Comparison of ENCODE assay signal across 12 cellular contexts in genomic region chr10:4136121-4136520, GRCh38.
DNase-seq lines count a peak whose midpoint lies in the region; ATAC-seq and TF ChIP-seq lines count a peak whose summit lies in the region.
"Had no signal": no experiment of that assay in that cellular context is flagged by ENCODE, and none has a peak within 500 bp of the region (broad histone marks: within the 10 kb centered on the region; RNA-seq: fewer than 3 reads in every experiment).

No MANE protein-coding gene starts in this region.

- H3K18ac ChIP-seq in trophoblast cell (ENCODE audit: low read length) = no peak overlapping the region

- TF ChIP-seq POLR2A in sigmoid colon (IDR thresholded peaks at IDR 0.05) = no peak

- H3K36me3 ChIP-seq in sigmoid colon (no peaks in the 10 kb centered on the region), trophoblast cell (ENCODE audit: control insufficient read depth in 1 of 2, insufficient read depth in 2 of 2, low read length in 2 of 2) (no peaks in the 10 kb centered on the region)

- no peak overlapping the region for H3K14ac ChIP-seq in trophoblast cell (ENCODE audit: low read length)

- no peaks in the 10 kb centered on the region for H3K79me2 ChIP-seq in trophoblast cell (ENCODE audit: control insufficient read depth, insufficient read depth, low read length, poor library complexity)

- no peak overlapping the region for H3K27ac ChIP-seq in sigmoid colon
- H3K27ac ChIP-seq in trophoblast cell (ENCODE audit: low read depth, low read length) = no peak overlapping the region
- H3K27ac ChIP-seq: C4-2B had no signal

- TF ChIP-seq EP300 in sigmoid colon (IDR thresholded peaks at IDR 0.05) = no peak

- H4K12ac ChIP-seq in trophoblast cell (ENCODE audit: low read depth, low read length) = no peak overlapping the region

- CTCF ChIA-PET in GM10248 (lab: Yijun Ruan, JAX) = no interaction called here

- H3K4me1 ChIP-seq in sigmoid colon = peaks cover 0 to 7% (median 2%) of the 10 kb centered on the region in 4 donors
- H3K4me1 ChIP-seq in trophoblast cell (ENCODE audit: control insufficient read depth in 1 of 2, insufficient read depth in 2 of 2, low read length in 2 of 2) = peaks cover 9% of the 10 kb centered on the region in 2 experiments

- H3K9ac ChIP-seq in trophoblast cell (ENCODE audit: low read length) = no peak overlapping the region

- H2AFZ ChIP-seq in trophoblast cell (ENCODE audit: insufficient read depth, low read length, poor library complexity) = no peak overlapping the region

- no peaks in the 10 kb centered on the region for H3K27me3 ChIP-seq in sigmoid colon
- H3K27me3 ChIP-seq in trophoblast cell (ENCODE audit: insufficient read depth, low read length) = no peaks in the 10 kb centered on the region

- TF ChIP-seq CTCF in GM10248 (IDR thresholded peaks at IDR 0.05; ENCODE audit: control extremely low read depth, extremely low read depth, low read depth, missing control alignments) = no peak
- TF ChIP-seq CTCF in sigmoid colon (IDR thresholded peaks at IDR 0.05) = no peak

- peaks cover 6% of the 10 kb centered on the region for H3K79me1 ChIP-seq in trophoblast cell (ENCODE audit: low read length)

- intact Hi-C loops in sigmoid colon (cut with DNase I) = no loop called here

- H3K4me3 ChIP-seq in sigmoid colon = no peak overlapping the region
- no peak overlapping the region for H3K4me3 ChIP-seq in trophoblast cell (ENCODE audit: low read depth, low read length)

- no peak overlapping the region for H2BK12ac ChIP-seq in trophoblast cell (ENCODE audit: low read length)

- no peak overlapping the region for H2AK5ac ChIP-seq in trophoblast cell (ENCODE audit: low read length)

- no peak overlapping the region for H3K4ac ChIP-seq in trophoblast cell (ENCODE audit: low read depth, low read length)

- no peak overlapping the region for H2BK5ac ChIP-seq in trophoblast cell (ENCODE audit: low read depth, low read length, poor library complexity)

- no peak overlapping the region for H3K4me2 ChIP-seq in trophoblast cell (ENCODE audit: low read length)

- peak; percentile 62 for DNase-seq in GM10248 (ENCODE audit: extremely low spot score)
- peak; percentile 49 to 88 for DNase-seq in NOMO-1 (lab: John Stamatoyannopoulos, UW; ENCODE audit: unreplicated experiment in 2 of 2)
- no peak for DNase-seq in sigmoid colon
- DNase-seq in NCI-H2029 treated with DMSO at 0.1 percent for 48 hours (lab: John Stamatoyannopoulos, UW) = no peak
- DNase-seq in trophoblast cell = no peak
- DNase-seq in GF-D8 (lab: John Stamatoyannopoulos, UW) = no peak
- DNase-seq: HFFc6, NCI-H510A treated with DMSO at 0.1 percent for 48 hours had no signal

- POLR2A ChIA-PET in GM10248 (lab: Yijun Ruan, JAX) = no interaction called here

- 56 to 79% methylated on average over 2 of the region's 2 CpGs for WGBS in sigmoid colon, 2 donors
- no CpG with 5 or more reads among the region's 2 CpGs for WGBS in trophoblast cell (ENCODE audit: extremely low coverage, insufficient coverage, insufficient read length)

- ATAC-seq in GM19351 (IDR thresholded peaks at IDR 0.05; ENCODE audit: unreplicated experiment) (peak; percentile 75), HG02943 (IDR thresholded peaks at IDR 0.05; ENCODE audit: low read depth, unreplicated experiment) (peak; percentile 85)
- ATAC-seq: WTC11 had no signal

- no peak overlapping the region for H2BK120ac ChIP-seq in trophoblast cell (ENCODE audit: insufficient read depth, low read length, poor library complexity)

- H3K23ac ChIP-seq in trophoblast cell (ENCODE audit: low read length) = no peak overlapping the region

- no peak overlapping the region for H4K8ac ChIP-seq in trophoblast cell (ENCODE audit: low read depth, low read length)

- H4K91ac ChIP-seq in trophoblast cell (ENCODE audit: low read depth, low read length) = no peak overlapping the region

- H3K9me3 ChIP-seq in sigmoid colon = peaks cover 0 to 14% (median 3%) of the 10 kb centered on the region in 4 donors
- H3K9me3 ChIP-seq in trophoblast cell (ENCODE audit: insufficient read depth, low read depth, low read length) = peaks cover 2% of the 10 kb centered on the region

Comparison
In these comparisons a context has a peak if more than half of its experiments do, and no peak if none do; other contexts are left out.
1. DNase-seq: peak in GM10248 (single experiment) and NOMO-1 (2 of 2); none in sigmoid colon (single experiment), NCI-H2029 treated with DMSO at 0.1 percent for 48 hours (single experiment), trophoblast cell (0 of 2) and GF-D8 (single experiment).